In the genomic region with DNA sequence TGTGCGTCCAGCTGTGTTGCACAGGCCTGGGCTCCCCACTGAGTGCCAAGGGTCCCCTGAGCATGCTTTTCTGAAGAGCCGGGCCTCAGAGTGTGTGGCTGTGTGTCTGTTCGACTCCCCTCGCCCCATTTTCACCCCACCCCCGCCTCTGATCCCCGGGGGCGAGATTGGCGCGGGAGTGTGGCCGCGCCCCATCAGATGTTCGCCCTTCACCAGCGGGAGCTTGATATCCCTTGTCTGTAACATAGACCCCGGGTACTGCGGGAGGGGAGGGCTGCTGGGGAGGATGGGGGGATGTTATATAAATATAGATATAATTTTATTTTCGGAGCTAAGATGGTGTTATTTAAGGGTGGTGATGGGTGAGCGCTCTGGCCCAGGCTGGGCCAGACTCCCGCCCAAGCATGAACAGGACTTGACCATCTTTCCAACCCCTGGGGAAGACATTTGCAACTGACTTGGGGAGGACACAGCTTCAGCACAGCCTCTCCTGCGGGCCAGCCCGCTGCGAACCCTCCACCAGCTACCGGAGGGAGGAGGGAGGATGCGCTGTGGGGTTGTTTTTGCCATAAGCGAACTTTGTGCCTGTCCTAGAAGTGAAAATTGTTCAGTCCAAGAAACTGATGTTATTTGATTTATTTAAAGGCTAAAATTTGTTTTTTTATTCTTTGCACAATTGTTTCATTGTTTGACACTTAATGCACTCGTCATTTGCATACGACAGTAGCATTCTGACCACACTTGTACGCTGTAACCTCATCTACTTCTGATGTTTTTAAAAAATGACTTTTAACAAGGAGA, we compare ENCODE assay signal across 8 cellular contexts. TPM values are rescaled to one million over a fixed set of nuclear protein-coding genes. Genes with fewer than 3 reads are reported as not detected.
DNase-seq lines count a peak whose midpoint lies in the region; ATAC-seq and TF ChIP-seq lines count a peak whose summit lies in the region.

No MANE protein-coding gene starts in this region.

- no peaks in the 10 kb centered on the region; the same call in none of the 2 replicates for H3K27me3 ChIP-seq in GM06990 (replicated peaks; ENCODE audit: control insufficient read depth, insufficient read depth, low read length)

- no peak for DNase-seq in GM06990 (ENCODE audit: extremely low read depth, insufficient read length)
- peak; percentile 35 for DNase-seq in fibroblast of the aortic adventitia (ENCODE audit: low read depth)
- DNase-seq in occipital lobe (lab: John Stamatoyannopoulos, UW): peak; percentile 29
- DNase-seq in activated gamma-delta T cell (lab: John Stamatoyannopoulos, UW): no peak
- no peak for DNase-seq in Kasumi-1 (lab: John Stamatoyannopoulos, UW)

- ATAC-seq in SK-N-SH treated with all-trans-retinoic acid at 6 μM for 48 hours (no peak), HG02852 (IDR thresholded peaks at IDR 0.05; ENCODE audit: unreplicated experiment) (no peak), GM21723 (IDR thresholded peaks at IDR 0.05; ENCODE audit: unreplicated experiment) (no peak)

- no peaks in the 10 kb centered on the region for H3K36me3 ChIP-seq in GM06990 (ENCODE audit: control insufficient read depth, insufficient read depth, low read length)

- TF ChIP-seq CTCF in GM06990 (IDR thresholded peaks at IDR 0.05; ENCODE audit: insufficient read depth, low read length, poor library complexity, severe bottlenecking) (no peak), fibroblast of the aortic adventitia (IDR thresholded peaks at IDR 0.05; ENCODE audit: insufficient read depth, low read length) (no peak)

- peak overlapping the region; percentile 72 for H3K4me3 ChIP-seq in GM06990 (replicated peaks; ENCODE audit: low read depth, low read length)
- peak overlapping the region; percentile 93 for H3K4me3 ChIP-seq in fibroblast of the aortic adventitia (ENCODE audit: low read depth, low read length)

TF ChIP-seq in SK-N-SH treated with all-trans-retinoic acid at 6 μM for 48 hours, 23 proteins besides CTCF, POLR2A, EP300 and RAD21:
- TF ChIP-seq, protein P1, sequence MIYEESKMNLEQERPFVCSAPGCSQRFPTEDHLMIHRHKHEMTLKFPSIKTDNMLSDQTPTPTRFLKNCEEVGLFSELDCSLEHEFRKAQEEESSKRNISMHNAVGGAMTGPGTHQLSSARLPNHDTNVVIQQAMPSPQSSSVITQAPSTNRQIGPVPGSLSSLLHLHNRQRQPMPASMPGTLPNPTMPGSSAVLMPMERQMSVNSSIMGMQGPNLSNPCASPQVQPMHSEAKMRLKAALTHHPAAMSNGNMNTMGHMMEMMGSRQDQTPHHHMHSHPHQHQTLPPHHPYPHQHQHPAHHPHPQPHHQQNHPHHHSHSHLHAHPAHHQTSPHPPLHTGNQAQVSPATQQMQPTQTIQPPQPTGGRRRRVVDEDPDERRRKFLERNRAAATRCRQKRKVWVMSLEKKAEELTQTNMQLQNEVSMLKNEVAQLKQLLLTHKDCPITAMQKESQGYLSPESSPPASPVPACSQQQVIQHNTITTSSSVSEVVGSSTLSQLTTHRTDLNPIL (CRISPR knock-in tag; IDR thresholded peaks at IDR 0.05; ENCODE audit: low read depth): 0 out of 2 replicates have a peak, but pooled peaks have one; percentile 32
- TF ChIP-seq ESRRG (CRISPR knock-in tag; IDR thresholded peaks at IDR 0.05) (no peak), RARB (CRISPR knock-in tag; IDR thresholded peaks at IDR 0.05) (no peak), ZFP3 (CRISPR knock-in tag; IDR thresholded peaks at IDR 0.05) (no peak)

RNA-seq across cellular contexts. Expression of a gene that starts 1.6 kb away (rescaled TPM):
- total RNA-seq in fibroblast of the aortic adventitia (ENCODE audit: low replicate concordance) (40.5 and 82.0 TPM in 2 replicates), occipital lobe (296 TPM)

Comparison
In these comparisons a context has a peak if more than half of its experiments do, and no peak if none do; other contexts are left out.
1. DNase-seq: peak in fibroblast of the aortic adventitia (single experiment) and occipital lobe (single experiment); none in GM06990 (single experiment), activated gamma-delta T cell (single experiment) and Kasumi-1 (0 of 2).